ENCODE assay signal across 35 cellular contexts in genomic region chr4:36494766-36495165, GRCh38.
"Had no signal": no experiment of that assay in that cellular context is flagged by ENCODE, and none has a peak within 500 bp of the region (broad histone marks: within the 10 kb centered on the region; RNA-seq: fewer than 3 reads in every experiment).

No MANE protein-coding gene starts in this region.

- H3K36me3 ChIP-seq: MG63 had no signal

- H3K9me3 ChIP-seq: MG63 had no signal

- H3K4me3 ChIP-seq: MG63 had no signal

- H3K27me3 ChIP-seq: MG63 had no signal

- DNase-seq: Kasumi-1, MG63, MM.1S, MV-4-11, NCI-H1048, NCI-H1092, NCI-H1092 treated with DMSO at 0.1 percent for 48 hours, NCI-H1105, NCI-H1105 treated with DMSO at 0.1 percent for 48 hours, NCI-H1417, NCI-H1417 treated with DMSO at 0.1 percent for 48 hours, NCI-H1436, NCI-H1436 treated with DMSO at 0.1 percent for 48 hours, NCI-H146, NCI-H1694, NCI-H1694 treated with DMSO at 0.1 percent for 48 hours, NCI-H187, NCI-H187 treated with DMSO at 0.1 percent for 48 hours, NCI-H1930, NCI-H2029, NCI-H2029 treated with DMSO at 0.1 percent for 48 hours, NCI-H2081, NCI-H2081 treated with DMSO at 0.1 percent for 48 hours, NCI-H2107, NCI-H2171, NCI-H2171 treated with DMSO at 0.1 percent for 48 hours, NCI-H2227 treated with DMSO at 0.1 percent for 48 hours, NCI-H226, NCI-H345, NCI-H446, NCI-H446 treated with DMSO at 0.1 percent for 48 hours, NCI-H510A, NCI-H510A treated with DMSO at 0.1 percent for 48 hours, NCI-H524, NCI-H524 treated with DMSO at 0.1 percent for 48 hours had no signal
